8 cellular contexts compared by ENCODE assay signal in the genomic region with DNA sequence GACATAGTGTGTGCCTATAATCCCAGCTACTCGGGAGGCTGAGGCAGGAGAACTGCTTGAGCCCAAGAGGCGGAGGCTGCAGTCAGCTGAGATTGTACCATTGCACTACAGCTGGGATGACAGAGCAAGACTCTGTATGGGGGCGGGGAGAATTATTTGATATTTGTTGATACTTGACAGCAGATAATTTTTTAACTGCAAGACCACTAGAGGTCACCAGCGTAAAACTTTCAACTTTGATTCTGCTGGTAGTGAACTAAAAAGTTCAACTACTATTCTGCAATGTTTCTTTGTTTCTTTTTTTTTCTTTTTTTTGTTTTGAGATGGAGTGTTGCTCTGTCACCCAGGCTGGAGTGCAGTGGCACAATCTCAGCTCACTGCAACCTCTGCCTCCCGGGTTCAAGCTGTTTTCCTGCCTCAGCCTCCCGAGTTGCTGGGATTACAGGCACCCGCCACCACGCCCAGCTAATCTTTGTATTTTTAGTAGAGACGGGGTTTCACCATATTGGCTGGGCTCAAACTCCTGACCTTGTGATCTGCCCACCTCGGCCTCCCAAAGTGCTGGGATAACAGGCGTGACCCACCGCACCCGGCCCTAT. TPM values are rescaled to one million over a fixed set of nuclear protein-coding genes. Genes with fewer than 3 reads are reported as not detected.
DNase-seq lines count a peak whose midpoint lies in the region; ATAC-seq and TF ChIP-seq lines count a peak whose summit lies in the region.
"Not testable (repeated sequence)": the region's sequence is repeated elsewhere in the genome, so short reads cannot be mapped to it uniquely, and the experiment has no call there.

No MANE protein-coding gene starts in this region.

- not testable (repeated sequence) for H3K4me2 ChIP-seq in neural cell (ENCODE audit: low read length)

- not testable (repeated sequence) for H2AFZ ChIP-seq in neural cell (ENCODE audit: low read depth, low read length)

- not testable (repeated sequence) for TF ChIP-seq EP300 in neural cell (conservative IDR thresholded peaks at IDR 0.05; ENCODE audit: poor library complexity, severe bottlenecking)

- 78 to 80% methylated on average over 13 of the region's 13 CpGs for WGBS in thyroid gland, 2 donors

- H3K9me3 ChIP-seq in neural cell (ENCODE audit: low read length); thyroid gland: not testable (repeated sequence)

- DNase-seq in ELF-1 (ENCODE audit: low read depth, low spot score) (peak; percentile 27), NCI-H2081 (lab: John Stamatoyannopoulos, UW) (peak; percentile 12 to 53), SW 1271 (lab: John Stamatoyannopoulos, UW) (peak; percentile 39 to 63), amniotic stem cell (lab: John Stamatoyannopoulos, UW) (peak; percentile 75), germinal center (ENCODE audit: low spot score) (peak; percentile 60), thyroid gland (peak; percentile 20)

- TF ChIP-seq POLR2A in thyroid gland (IDR thresholded peaks at IDR 0.05): not testable (repeated sequence)

- not testable (repeated sequence) for H3K9me2 ChIP-seq in neural cell (ENCODE audit: insufficient read depth, low read length)

- not testable (repeated sequence) for H3K9ac ChIP-seq in neural cell (ENCODE audit: low read length)

- intact Hi-C loops in thyroid gland (cut with DNase I): loop anchor here (2.0 to 10.0 kb wide), 2 partner anchors 103 to 375 kb away; no protein-coding TSS in a partner anchor

- H3K4me1 ChIP-seq in thyroid gland: not testable (repeated sequence)

- H3K79me2 ChIP-seq in neural cell (replicated peaks; ENCODE audit: insufficient read depth, low read length): peaks cover 63% of the 10 kb centered on the region

- not testable (repeated sequence) for H3K27me3 ChIP-seq in neural cell (ENCODE audit: insufficient read depth, low read depth, low read length); thyroid gland

- H3K4me3 ChIP-seq in neural cell (ENCODE audit: low read length); thyroid gland (replicated peaks in 1 of 3): not testable (repeated sequence)

- H3K36me3 ChIP-seq in neural cell (ENCODE audit: insufficient read depth, low read length); thyroid gland: not testable (repeated sequence)

- peak; percentile 54 for TF ChIP-seq RAD21 in neural cell (conservative IDR thresholded peaks at IDR 0.05)

- ATAC-seq in HG02938 (IDR thresholded peaks at IDR 0.05; ENCODE audit: unreplicated experiment): peak; percentile 62

- not testable (repeated sequence) for H4K20me1 ChIP-seq in neural cell (ENCODE audit: insufficient read depth)

- not testable (repeated sequence) for H3K27ac ChIP-seq in neural cell (ENCODE audit: low read length); thyroid gland

- TF ChIP-seq CTCF in neural cell (IDR thresholded peaks at IDR 0.05; ENCODE audit: poor library complexity, severe bottlenecking): peak; percentile 55
- peak; percentile 16 to 83 (median 51) for TF ChIP-seq CTCF in thyroid gland (IDR thresholded peaks at IDR 0.05)

- not testable (repeated sequence) for H3F3A ChIP-seq in neural cell (ENCODE audit: insufficient read depth, low read length, poor library complexity, severe bottlenecking)

TF ChIP-seq in neural cell, 6 proteins besides CTCF, POLR2A, EP300 and RAD21:
- peak; percentile 35 for TF ChIP-seq SMC3 (conservative IDR thresholded peaks at IDR 0.05; ENCODE audit: poor library complexity)

RNA-seq across cellular contexts. Expression of gene AP4S1, which starts 45.2 kb away (rescaled TPM):
- polyA plus RNA-seq in neural cell: 20.4 and 20.8 TPM in 2 replicates
- 19.2 and 23.6 TPM in 2 replicates for polyA minus RNA-seq in neural cell
- total RNA-seq in thyroid gland: 10 to 100 TPM; 19.5 to 33.9 (median 24.3) TPM

RNA-seq across cellular contexts. Expression of gene STRN3, which starts 46.0 kb away (rescaled TPM):
- 56.2 and 60.1 TPM in 2 replicates for polyA plus RNA-seq in neural cell
- polyA minus RNA-seq in neural cell: 130 and 140 TPM in 2 replicates
- total RNA-seq in thyroid gland: 10 to 100 TPM; 46.3 to 77.5 (median 53.6) TPM

Comparison
In these comparisons a context has a peak if more than half of its experiments do, and no peak if none do; other contexts are left out.
1. DNase-seq: peak in every context shown above with its lines; median percentile 75 in amniotic stem cell; 60 in germinal center; 51 in SW 1271; 32 in NCI-H2081; 27 in ELF-1; 20 in thyroid gland.